26 cellular contexts compared by ENCODE assay signal in genomic region chr21:22145555-22145954, GRCh38.
"Had no signal": no experiment of that assay in that cellular context is flagged by ENCODE, and none has a peak within 500 bp of the region (broad histone marks: within the 10 kb centered on the region; RNA-seq: fewer than 3 reads in every experiment).

No MANE protein-coding gene starts in this region.

- H3K4me3 ChIP-seq: K562, SJSA1, SK-N-MC had no signal

- H3K4me3 Mint-ChIP-seq: T-cell had no signal

- H3K27ac ChIP-seq: KMS-11, SJSA1, SK-N-MC had no signal

- H3K4me1 ChIP-seq: SJSA1 had no signal

- H3K27me3 ChIP-seq: SJSA1 had no signal

- H3K9me3 ChIP-seq: SJSA1 had no signal

- H3K27me3 Mint-ChIP-seq: T-cell had no signal

- DNase-seq: IMR-90; Kasumi-1; MM.1S; NCI-H1092 treated with DMSO at 0.1 percent for 48 hours; NCI-H1436; NCI-H187; NCI-H2029; NCI-H2081 treated with DMSO at 0.1 percent for 48 hours; NCI-H226; NCI-H446; NCI-H510A; NCI-H524 treated with DMSO at 0.1 percent for 48 hours; NCI-H69; NCI-H774; NK-92 treated with Interleukin-12 subunit alpha and Interleukin-12 subunit beta, amount 100 ng/mL, for 24 hours; OCI-M1; Right ventricle myocardium superior; RPMI8226; SIG-M5; SW 1271; T-cell had no signal

- H3K9ac ChIP-seq: KMS-11 had no signal

- ATAC-seq: HepG2, K562, T-cell had no signal

- H3K4me1 Mint-ChIP-seq: T-cell had no signal

- H3K36me3 Mint-ChIP-seq: T-cell had no signal

- H3K36me3 ChIP-seq: SJSA1 had no signal

- H3K4me2 ChIP-seq: KMS-11 had no signal
